In the genomic region with DNA sequence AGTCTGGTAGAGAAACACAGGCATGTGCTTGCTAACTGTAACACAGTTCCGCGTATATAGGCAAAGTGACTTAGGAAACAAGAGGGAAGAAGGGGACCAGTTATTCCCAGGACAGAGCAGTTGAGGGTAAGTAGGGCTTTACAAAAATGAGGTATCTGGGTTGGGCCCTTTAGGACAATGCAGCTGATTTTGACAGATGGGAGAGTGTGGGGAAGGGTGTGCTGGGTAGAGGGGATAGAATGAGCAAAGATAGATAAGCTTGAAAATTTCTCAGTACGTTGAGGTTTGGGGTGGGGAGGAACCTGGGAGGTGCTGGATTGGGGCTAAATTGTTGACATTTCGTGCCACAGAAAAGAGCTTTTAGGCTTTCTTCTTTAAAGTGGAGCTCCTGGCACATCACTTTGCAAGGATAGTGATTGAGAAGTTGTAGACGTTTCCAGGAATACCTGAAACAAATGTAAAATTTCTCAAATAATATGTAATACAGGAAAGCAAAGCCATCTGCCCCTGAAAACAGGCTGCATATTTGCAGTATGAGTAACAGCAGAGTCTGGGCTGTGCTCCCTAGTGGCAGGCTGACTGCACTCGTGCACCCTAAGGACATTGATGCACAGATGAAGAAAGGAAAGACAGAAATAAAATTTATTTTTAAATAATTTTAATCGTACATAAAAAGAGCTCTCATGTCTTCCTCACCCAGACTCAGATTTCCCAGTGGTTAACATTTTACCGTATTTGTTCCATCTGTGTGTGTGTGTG, we compare ENCODE assay signal across 11 cellular contexts.
DNase-seq lines count a peak whose midpoint lies in the region; ATAC-seq, FAIRE-seq and TF ChIP-seq lines count a peak whose summit lies in the region.
"Had no signal": no experiment of that assay in that cellular context is flagged by ENCODE, and none has a peak within 500 bp of the region (broad histone marks: within the 10 kb centered on the region; RNA-seq: fewer than 3 reads in every experiment).

No MANE protein-coding gene starts in this region.

- H3K4me1 ChIP-seq in uterus (peaks cover 34 to 35% of the 10 kb centered on the region in 2 donors), kidney (ENCODE audit: control insufficient read depth in 1 of 2, insufficient read depth in 1 of 2, low read depth in 1 of 2, low read length in 2 of 2) (peaks cover 27 to 34% of the 10 kb centered on the region in 2 donors)

- no peak for TF ChIP-seq POLR2A in uterus (IDR thresholded peaks at IDR 0.05)

- no peak overlapping the region for H3K4me3 ChIP-seq in epithelial cell of esophagus (ENCODE audit: low read length)
- no peak overlapping the region for H3K4me3 ChIP-seq in uterus
- H3K4me3 ChIP-seq in kidney (ENCODE audit: low read length in 2 of 2) = no peak overlapping the region

- H3K9me3 ChIP-seq in uterus (no peaks in the 10 kb centered on the region), kidney (ENCODE audit: control insufficient read depth in 1 of 2, low read length in 2 of 2) (no peaks in the 10 kb centered on the region)

- H3K36me3 Mint-ChIP-seq in mesothelial cell of epicardium (no peaks in the 10 kb centered on the region), endothelial cell (ENCODE audit: low read depth, unreplicated experiment) (no peaks in the 10 kb centered on the region)

- H3K27ac ChIP-seq in uterus (peak overlapping the region; percentile 87 to 98), kidney (ENCODE audit: low read depth in 2 of 2, low read length in 2 of 2) (peak overlapping the region in 1 of 2 donors; percentile 51)

- H3K9ac ChIP-seq in kidney (ENCODE audit: low read length in 2 of 2) = no peak overlapping the region

- FAIRE-seq in kidney (lab: Jason Lieb, UNC) = no peak
- FAIRE-seq: endometrium, GM18507 had no signal

- H3K4me1 Mint-ChIP-seq in mesothelial cell of epicardium (peaks cover 72% of the 10 kb centered on the region), endothelial cell (ENCODE audit: unreplicated experiment) (peaks cover 30% of the 10 kb centered on the region)

- TF ChIP-seq CTCF in epithelial cell of esophagus (IDR thresholded peaks at IDR 0.05; ENCODE audit: insufficient read depth, low read depth, low read length, missing control alignments) (peak; percentile 51), mesothelial cell of epicardium (IDR thresholded peaks at IDR 0.05; ENCODE audit: unreplicated experiment) (no peak), uterus (IDR thresholded peaks at IDR 0.05) (peak in 1 of 4 experiments; percentile 30), endothelial cell (IDR thresholded peaks at IDR 0.05; ENCODE audit: unreplicated experiment) (no peak), kidney (IDR thresholded peaks at IDR 0.05; ENCODE audit: borderline replicate concordance, extremely low read depth, insufficient read depth) (no peak)

- ATAC-seq in GM18868 (IDR thresholded peaks at IDR 0.05; ENCODE audit: unreplicated experiment) = no peak

- DNase-seq in RKO (ENCODE audit: low spot score) (peak; percentile 45), epithelial cell of esophagus (ENCODE audit: low read depth) (peak; percentile 66), mesothelial cell of epicardium (ENCODE audit: low spot score in 2 of 2, unreplicated experiment in 2 of 2) (no peak), uterus (peak; percentile 42 to 69), endothelial cell (ENCODE audit: low spot score) (no peak), kidney (no peak)
- DNase-seq: activated CD4-positive, alpha-beta T cell treated with anti-CD3 and anti-CD28 coated beads, Interleukin-2, amount 10 ng/mL, durations not matched to agents 24 days and 14 days; NCI-H2227 treated with DMSO at 0.1 percent for 48 hours had no signal

- peak overlapping the region; percentile 97 for H3K27ac Mint-ChIP-seq in mesothelial cell of epicardium
- H3K27ac Mint-ChIP-seq in endothelial cell (ENCODE audit: unreplicated experiment) = no peak overlapping the region
- H3K27ac Mint-ChIP-seq: activated CD4-positive, alpha-beta T cell treated with anti-CD3 and anti-CD28 coated beads, Interleukin-2, amount 10 ng/mL, durations not matched to agents 24 days and 14 days had no signal

- H3K36me3 ChIP-seq in uterus = no peaks in the 10 kb centered on the region
- no peaks in the 10 kb centered on the region for H3K36me3 ChIP-seq in kidney (ENCODE audit: control insufficient read depth in 1 of 2, insufficient read depth in 2 of 2, low read length in 2 of 2)

- no peaks in the 10 kb centered on the region for H3K27me3 Mint-ChIP-seq in mesothelial cell of epicardium (ENCODE audit: low read depth)
- peaks cover 3% of the 10 kb centered on the region for H3K27me3 Mint-ChIP-seq in endothelial cell (ENCODE audit: unreplicated experiment)

- no peaks in the 10 kb centered on the region for H3K9me3 Mint-ChIP-seq in mesothelial cell of epicardium
- no peaks in the 10 kb centered on the region for H3K9me3 Mint-ChIP-seq in endothelial cell (ENCODE audit: unreplicated experiment)
- H3K9me3 Mint-ChIP-seq: activated CD4-positive, alpha-beta T cell treated with anti-CD3 and anti-CD28 coated beads, Interleukin-2, amount 10 ng/mL, durations not matched to agents 24 days and 14 days had no signal

- no peaks in the 10 kb centered on the region for H3K27me3 ChIP-seq in uterus

- intact Hi-C loops in uterus (cut with DNase I; ENCODE audit: low total_unique reads) (no loop called here), kidney (cut with DNase I) (no loop called here)

- H3K4me3 Mint-ChIP-seq in mesothelial cell of epicardium (no peak overlapping the region), endothelial cell (ENCODE audit: unreplicated experiment) (no peak overlapping the region)
- H3K4me3 Mint-ChIP-seq: activated CD4-positive, alpha-beta T cell treated with anti-CD3 and anti-CD28 coated beads, Interleukin-2, amount 10 ng/mL, durations not matched to agents 24 days and 14 days had no signal

Comparison
In these comparisons a context has a peak if more than half of its experiments do, and no peak if none do; other contexts are left out.
1. DNase-seq: peak in RKO (single experiment), epithelial cell of esophagus (single experiment) and uterus (2 of 2); none in mesothelial cell of epicardium (0 of 2), endothelial cell (single experiment) and kidney (single experiment).